ENCODE assay signal across 2 cellular contexts in the genomic region with DNA sequence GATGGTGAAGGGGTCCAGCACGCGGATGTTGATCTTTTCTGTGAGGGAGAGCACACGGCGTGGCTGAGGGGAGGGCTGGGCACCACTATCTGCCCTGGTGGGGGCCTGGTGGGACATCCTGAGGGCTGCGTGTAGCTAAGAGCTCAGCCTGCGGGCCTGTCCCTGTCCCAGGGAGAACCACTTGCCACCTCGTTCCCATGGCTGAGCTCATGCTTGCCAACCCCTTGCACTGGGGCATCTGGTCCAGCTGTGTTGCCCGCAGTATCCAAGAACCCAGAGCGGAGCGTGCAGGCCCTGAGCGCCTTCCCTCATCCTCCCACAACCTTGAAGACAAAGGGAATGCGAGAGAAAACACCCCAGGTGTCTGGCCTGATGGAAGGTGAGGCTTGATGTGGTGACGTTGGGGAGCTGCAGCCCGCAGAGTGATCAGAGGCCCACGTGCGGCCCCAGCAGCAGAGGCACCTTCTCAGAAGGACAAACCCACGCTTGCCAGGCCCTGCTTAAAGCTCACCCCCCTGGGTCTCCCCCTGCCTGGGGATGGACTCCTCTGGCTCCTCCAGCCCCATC.
A peak's percentile ranks its signal among the peaks of the same experiment; 100 is the strongest.
TF ChIP-seq lines count a peak whose summit lies in the region.

No MANE protein-coding gene starts in this region.

TF ChIP-seq in K562, 482 proteins besides CTCF, POLR2A, EP300 and RAD21:
- TF ChIP-seq CAMTA2 (CRISPR knock-in tag; conservative IDR thresholded peaks at IDR 0.05), result no peak
- peak; percentile 52 for TF ChIP-seq POLR2G (IDR thresholded peaks at IDR 0.05; ENCODE audit: low read depth, low read length)
- TF ChIP-seq, protein P1, sequence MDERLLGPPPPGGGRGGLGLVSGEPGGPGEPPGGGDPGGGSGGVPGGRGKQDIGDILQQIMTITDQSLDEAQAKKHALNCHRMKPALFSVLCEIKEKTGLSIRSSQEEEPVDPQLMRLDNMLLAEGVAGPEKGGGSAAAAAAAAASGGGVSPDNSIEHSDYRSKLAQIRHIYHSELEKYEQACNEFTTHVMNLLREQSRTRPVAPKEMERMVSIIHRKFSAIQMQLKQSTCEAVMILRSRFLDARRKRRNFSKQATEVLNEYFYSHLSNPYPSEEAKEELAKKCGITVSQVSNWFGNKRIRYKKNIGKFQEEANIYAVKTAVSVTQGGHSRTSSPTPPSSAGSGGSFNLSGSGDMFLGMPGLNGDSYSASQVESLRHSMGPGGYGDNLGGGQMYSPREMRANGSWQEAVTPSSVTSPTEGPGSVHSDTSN (CRISPR knock-in tag; IDR thresholded peaks at IDR 0.05; ENCODE audit: low read depth), result no peak
- TF ChIP-seq, protein P1 (tag; conservative IDR thresholded peaks at IDR 0.05; ENCODE audit: low read depth), result no peak
- TF ChIP-seq, protein P2, sequence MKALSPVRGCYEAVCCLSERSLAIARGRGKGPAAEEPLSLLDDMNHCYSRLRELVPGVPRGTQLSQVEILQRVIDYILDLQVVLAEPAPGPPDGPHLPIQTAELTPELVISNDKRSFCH (CRISPR knock-in tag; IDR thresholded peaks at IDR 0.05), result no peak
- TF ChIP-seq, protein P2 (tag; IDR thresholded peaks at IDR 0.05), result no peak

TF ChIP-seq in HepG2, 621 proteins besides CTCF, POLR2A, EP300 and RAD21:
- peak; percentile 84 for TF ChIP-seq AGO2 (optimal IDR thresholded peaks at IDR 0.05; ENCODE audit: low read depth, low read length)
- TF ChIP-seq, protein P3, sequence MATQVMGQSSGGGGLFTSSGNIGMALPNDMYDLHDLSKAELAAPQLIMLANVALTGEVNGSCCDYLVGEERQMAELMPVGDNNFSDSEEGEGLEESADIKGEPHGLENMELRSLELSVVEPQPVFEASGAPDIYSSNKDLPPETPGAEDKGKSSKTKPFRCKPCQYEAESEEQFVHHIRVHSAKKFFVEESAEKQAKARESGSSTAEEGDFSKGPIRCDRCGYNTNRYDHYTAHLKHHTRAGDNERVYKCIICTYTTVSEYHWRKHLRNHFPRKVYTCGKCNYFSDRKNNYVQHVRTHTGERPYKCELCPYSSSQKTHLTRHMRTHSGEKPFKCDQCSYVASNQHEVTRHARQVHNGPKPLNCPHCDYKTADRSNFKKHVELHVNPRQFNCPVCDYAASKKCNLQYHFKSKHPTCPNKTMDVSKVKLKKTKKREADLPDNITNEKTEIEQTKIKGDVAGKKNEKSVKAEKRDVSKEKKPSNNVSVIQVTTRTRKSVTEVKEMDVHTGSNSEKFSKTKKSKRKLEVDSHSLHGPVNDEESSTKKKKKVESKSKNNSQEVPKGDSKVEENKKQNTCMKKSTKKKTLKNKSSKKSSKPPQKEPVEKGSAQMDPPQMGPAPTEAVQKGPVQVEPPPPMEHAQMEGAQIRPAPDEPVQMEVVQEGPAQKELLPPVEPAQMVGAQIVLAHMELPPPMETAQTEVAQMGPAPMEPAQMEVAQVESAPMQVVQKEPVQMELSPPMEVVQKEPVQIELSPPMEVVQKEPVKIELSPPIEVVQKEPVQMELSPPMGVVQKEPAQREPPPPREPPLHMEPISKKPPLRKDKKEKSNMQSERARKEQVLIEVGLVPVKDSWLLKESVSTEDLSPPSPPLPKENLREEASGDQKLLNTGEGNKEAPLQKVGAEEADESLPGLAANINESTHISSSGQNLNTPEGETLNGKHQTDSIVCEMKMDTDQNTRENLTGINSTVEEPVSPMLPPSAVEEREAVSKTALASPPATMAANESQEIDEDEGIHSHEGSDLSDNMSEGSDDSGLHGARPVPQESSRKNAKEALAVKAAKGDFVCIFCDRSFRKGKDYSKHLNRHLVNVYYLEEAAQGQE (IDR thresholded peaks at IDR 0.05; ENCODE audit: borderline replicate concordance in 1 of 2, low read depth in 1 of 2, low read length in 2 of 2), result no peak
